Comparison of ENCODE assay signal across 16 cellular contexts in the genomic region with DNA sequence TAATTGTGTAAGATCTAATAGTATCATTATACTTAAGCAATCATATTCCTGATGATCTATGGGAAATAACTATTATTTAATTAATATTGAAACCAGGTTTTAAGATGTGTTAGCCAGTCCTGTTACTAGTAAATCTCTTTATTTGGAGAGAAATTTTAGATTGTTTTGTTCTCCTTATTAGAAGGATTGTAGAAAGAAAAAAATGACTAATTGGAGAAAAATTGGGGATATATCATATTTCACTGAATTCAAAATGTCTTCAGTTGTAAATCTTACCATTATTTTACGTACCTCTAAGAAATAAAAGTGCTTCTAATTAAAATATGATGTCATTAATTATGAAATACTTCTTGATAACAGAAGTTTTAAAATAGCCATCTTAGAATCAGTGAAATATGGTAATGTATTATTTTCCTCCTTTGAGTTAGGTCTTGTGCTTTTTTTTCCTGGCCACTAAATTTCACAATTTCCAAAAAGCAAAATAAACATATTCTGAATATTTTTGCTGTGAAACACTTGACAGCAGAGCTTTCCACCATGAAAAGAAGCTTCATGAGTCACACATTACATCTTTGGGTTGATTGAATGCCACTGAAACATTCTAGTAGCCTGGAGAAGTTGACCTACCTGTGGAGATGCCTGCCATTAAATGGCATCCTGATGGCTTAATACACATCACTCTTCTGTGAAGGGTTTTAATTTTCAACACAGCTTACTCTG. TPM values are rescaled to one million over a fixed set of nuclear protein-coding genes. Genes with fewer than 3 reads are reported as not detected.
DNase-seq lines count a peak whose midpoint lies in the region; ATAC-seq, FAIRE-seq and TF ChIP-seq lines count a peak whose summit lies in the region.
"Had no signal": no experiment of that assay in that cellular context is flagged by ENCODE, and none has a peak within 500 bp of the region (broad histone marks: within the 10 kb centered on the region; RNA-seq: fewer than 3 reads in every experiment).

No MANE protein-coding gene starts in this region.

- TF ChIP-seq CTCF in foreskin keratinocyte (conservative IDR thresholded peaks at IDR 0.05) (no peak), GM10266 (IDR thresholded peaks at IDR 0.05; ENCODE audit: control insufficient read depth, insufficient read depth, low read depth, missing control alignments) (no peak)

- TF ChIP-seq POLR2A in H54 (IDR thresholded peaks at IDR 0.05; ENCODE audit: low read depth, low read length) (no peak), erythroblast (IDR thresholded peaks at IDR 0.05; ENCODE audit: low read length) (no peak)

- intact Hi-C loops in activated T-helper 1 cell treated with anti-CD3 and anti-CD28 coated beads, Interleukin-12 subunit alpha, Interleukin-12 subunit beta, Interleukin-2, Interleukin-4 antibody, amounts not matched to agents 30 ng/mL and 10 ng/mL and 1 ng/mL, durations not matched to agents 14 hours and 24 hours and 36 hours (cut with micrococcal nuclease), result no loop called here

- FAIRE-seq in H54 (lab: Jason Lieb, UNC), result peak; percentile 77
- FAIRE-seq: endometrium, urothelium cell line had no signal

- no peaks in the 10 kb centered on the region for H3K9me3 Mint-ChIP-seq in activated T-helper 1 cell treated with anti-CD3 and anti-CD28 coated beads, Interleukin-12 subunit alpha, Interleukin-12 subunit beta, Interleukin-2, Interleukin-4 antibody, amounts not matched to agents 30 ng/mL and 10 ng/mL and 1 ng/mL, durations not matched to agents 14 hours and 24 hours and 36 hours
- H3K9me3 Mint-ChIP-seq: activated CD4-positive, alpha-beta T cell treated with anti-CD3 and anti-CD28 coated beads, Interleukin-2, amount 10 ng/mL, durations not matched to agents 24 days and 14 days had no signal

- DNase-seq in AG08395 (ENCODE audit: low spot score), result peak; percentile 49
- DNase-seq in H54 (ENCODE audit: insufficient read length, low spot score), result no peak
- no peak for DNase-seq in activated T-helper 1 cell treated with anti-CD3 and anti-CD28 coated beads, Interleukin-12 subunit alpha, Interleukin-12 subunit beta, Interleukin-2, Interleukin-4 antibody, amounts not matched to agents 30 ng/mL and 10 ng/mL and 1 ng/mL, durations not matched to agents 14 hours and 24 hours and 36 hours (ENCODE audit: low spot score)
- DNase-seq in foreskin keratinocyte, result peak in 1 of 2 donors; percentile 68
- DNase-seq in GM10266 (ENCODE audit: extremely low spot score), result no peak
- no peak for DNase-seq in erythroblast (lab: John Stamatoyannopoulos, UW)
- DNase-seq in NCI-H1436 (lab: John Stamatoyannopoulos, UW), result no peak
- DNase-seq: activated CD4-positive, alpha-beta T cell treated with anti-CD3 and anti-CD28 coated beads, Interleukin-2, amount 10 ng/mL, durations not matched to agents 24 days and 14 days; Caco-2; NCI-H345; SHP77 treated with DMSO at 0.1 percent for 48 hours had no signal

- no peak overlapping the region for H3K27ac Mint-ChIP-seq in activated T-helper 1 cell treated with anti-CD3 and anti-CD28 coated beads, Interleukin-12 subunit alpha, Interleukin-12 subunit beta, Interleukin-2, Interleukin-4 antibody, amounts not matched to agents 30 ng/mL and 10 ng/mL and 1 ng/mL, durations not matched to agents 14 hours and 24 hours and 36 hours

- H3K4me1 ChIP-seq in foreskin keratinocyte, result peaks cover 26% of the 10 kb centered on the region
- H3K4me1 ChIP-seq: Caco-2, HAP-1 had no signal

- no peak overlapping the region for H3K27ac ChIP-seq in foreskin keratinocyte

- H3K27me3 Mint-ChIP-seq in activated T-helper 1 cell treated with anti-CD3 and anti-CD28 coated beads, Interleukin-12 subunit alpha, Interleukin-12 subunit beta, Interleukin-2, Interleukin-4 antibody, amounts not matched to agents 30 ng/mL and 10 ng/mL and 1 ng/mL, durations not matched to agents 14 hours and 24 hours and 36 hours (ENCODE audit: insufficient read depth), result no peaks in the 10 kb centered on the region
- H3K27me3 Mint-ChIP-seq: activated CD4-positive, alpha-beta T cell treated with anti-CD3 and anti-CD28 coated beads, Interleukin-2, amount 10 ng/mL, durations not matched to agents 24 days and 14 days; activated naive CD8-positive, alpha-beta T cell had no signal

- ATAC-seq in foreskin keratinocyte (peak; percentile 57), GM18502 (IDR thresholded peaks at IDR 0.05; ENCODE audit: poor library complexity, unreplicated experiment) (no peak)

- peaks cover 56% of the 10 kb centered on the region for H3K4me1 Mint-ChIP-seq in activated T-helper 1 cell treated with anti-CD3 and anti-CD28 coated beads, Interleukin-12 subunit alpha, Interleukin-12 subunit beta, Interleukin-2, Interleukin-4 antibody, amounts not matched to agents 30 ng/mL and 10 ng/mL and 1 ng/mL, durations not matched to agents 14 hours and 24 hours and 36 hours (ENCODE audit: low read depth)

- H3K27me3 ChIP-seq in foreskin keratinocyte, result no peaks in the 10 kb centered on the region

- H3K4me3 Mint-ChIP-seq in activated T-helper 1 cell treated with anti-CD3 and anti-CD28 coated beads, Interleukin-12 subunit alpha, Interleukin-12 subunit beta, Interleukin-2, Interleukin-4 antibody, amounts not matched to agents 30 ng/mL and 10 ng/mL and 1 ng/mL, durations not matched to agents 14 hours and 24 hours and 36 hours, result peak overlapping the region; percentile 47

- H3K36me3 Mint-ChIP-seq in activated T-helper 1 cell treated with anti-CD3 and anti-CD28 coated beads, Interleukin-12 subunit alpha, Interleukin-12 subunit beta, Interleukin-2, Interleukin-4 antibody, amounts not matched to agents 30 ng/mL and 10 ng/mL and 1 ng/mL, durations not matched to agents 14 hours and 24 hours and 36 hours (ENCODE audit: low read depth), result peaks cover 65% of the 10 kb centered on the region

RNA-seq across cellular contexts. Expression of a gene that starts 6.4 kb away (rescaled TPM):
- 101 and 108 TPM in 2 replicates for total RNA-seq in activated T-helper 1 cell treated with anti-CD3 and anti-CD28 coated beads, Interleukin-12 subunit alpha, Interleukin-12 subunit beta, Interleukin-2, Interleukin-4 antibody, amounts not matched to agents 30 ng/mL and 10 ng/mL and 1 ng/mL, durations not matched to agents 14 hours and 24 hours and 36 hours
- total RNA-seq in foreskin keratinocyte, result 6.7 and 10.1 TPM in 2 replicates
- 2.0 and 2.8 TPM in 2 replicates for polyA plus RNA-seq in foreskin keratinocyte

RNA-seq across cellular contexts. Expression of a gene that starts 23.3 kb away (rescaled TPM):
- 30.6 and 33.3 TPM in 2 replicates for total RNA-seq in activated T-helper 1 cell treated with anti-CD3 and anti-CD28 coated beads, Interleukin-12 subunit alpha, Interleukin-12 subunit beta, Interleukin-2, Interleukin-4 antibody, amounts not matched to agents 30 ng/mL and 10 ng/mL and 1 ng/mL, durations not matched to agents 14 hours and 24 hours and 36 hours
- 52.7 and 57.3 TPM in 2 replicates for total RNA-seq in foreskin keratinocyte
- polyA plus RNA-seq in foreskin keratinocyte, result 25.8 and 27.1 TPM in 2 replicates
